Comparison of ENCODE assay signal across 9 cellular contexts in genomic region chr12:105357162-105357691, GRCh38. TPM values are rescaled to one million over a fixed set of nuclear protein-coding genes. Genes with fewer than 3 reads are reported as not detected.
DNase-seq lines count a peak whose midpoint lies in the region; ATAC-seq, FAIRE-seq and TF ChIP-seq lines count a peak whose summit lies in the region.
"Had no signal": no experiment of that assay in that cellular context is flagged by ENCODE, and none has a peak within 500 bp of the region (broad histone marks: within the 10 kb centered on the region; RNA-seq: fewer than 3 reads in every experiment).

No MANE protein-coding gene starts in this region.

- H3K9ac ChIP-seq in HepG2 (ENCODE audit: insufficient read depth, low read depth, low read length): no peak overlapping the region

- no peaks in the 10 kb centered on the region for H3K36me3 ChIP-seq in HepG2 (replicated peaks in 1 of 2; ENCODE audit: control insufficient read depth in 1 of 2, insufficient read depth in 2 of 2, low read length in 2 of 2)

- BruUV-seq in HepG2 (replicated peaks; lab: Mats Ljungman, UMichigan): no TSS peak

- no peak overlapping the region for H3K4me3 Mint-ChIP-seq in activated naive CD8-positive, alpha-beta T cell treated with anti-CD3 and anti-CD28 coated beads for 36 hours

- H4K20me1 ChIP-seq in HepG2 (ENCODE audit: insufficient read depth, low read length): no peaks in the 10 kb centered on the region

- H3K27ac Mint-ChIP-seq in activated naive CD8-positive, alpha-beta T cell treated with anti-CD3 and anti-CD28 coated beads for 36 hours: peak overlapping the region; percentile 74

- peaks cover 9% of the 10 kb centered on the region for H3K4me1 Mint-ChIP-seq in activated naive CD8-positive, alpha-beta T cell treated with anti-CD3 and anti-CD28 coated beads for 36 hours

- intact Hi-C loops in HepG2 (cut with micrococcal nuclease; ENCODE audit: unreplicated experiment): no loop called here

- CTCF ChIA-PET in HepG2 (lab: Yijun Ruan, JAX; ENCODE audit: low intra/inter-chr PET ratio, low total read pairs): no interaction called here

- H3K9me3 Mint-ChIP-seq in activated naive CD8-positive, alpha-beta T cell treated with anti-CD3 and anti-CD28 coated beads for 36 hours: no peaks in the 10 kb centered on the region

- no peak for TF ChIP-seq RAD21 in HepG2 (CRISPR knock-in tag; IDR thresholded peaks at IDR 0.05)

- no peak overlapping the region for H3K4me2 ChIP-seq in HepG2 (ENCODE audit: low read depth, low read length)

- TF ChIP-seq POLR2A in HepG2 (IDR thresholded peaks at IDR 0.05; ENCODE audit: insufficient read depth in 1 of 2, low read depth in 2 of 2, low read length in 2 of 2): no peak

- 61% methylated on average over 6 of the region's 6 CpGs for WGBS in HepG2 (ENCODE audit: low lambda C conversion rate)

- POLR2A ChIA-PET in HepG2 (lab: Yijun Ruan, JAX): no interaction called here

- no peak overlapping the region for H3K27ac ChIP-seq in HepG2 (ENCODE audit: extremely low read length, insufficient read depth, low read length)
- H3K27ac ChIP-seq: VCaP had no signal

- no peaks in the 10 kb centered on the region for H3K27me3 Mint-ChIP-seq in activated naive CD8-positive, alpha-beta T cell treated with anti-CD3 and anti-CD28 coated beads for 36 hours

- no peak overlapping the region for H2AFZ ChIP-seq in HepG2 (ENCODE audit: low read length)

- H3K27me3 ChIP-seq in HepG2 (ENCODE audit: control insufficient read depth in 1 of 2, insufficient read depth in 2 of 2, low read length in 2 of 2): no peaks in the 10 kb centered on the region

- DNase-seq in ACHN: peak; percentile 60
- no peak for DNase-seq in GM19239 (ENCODE audit: insufficient read length, low spot score)
- DNase-seq in activated naive CD8-positive, alpha-beta T cell treated with anti-CD3 and anti-CD28 coated beads for 36 hours: no peak
- no peak for DNase-seq in DMS 273 (lab: John Stamatoyannopoulos, UW; ENCODE audit: unreplicated experiment)
- DNase-seq in H4 (ENCODE audit: low spot score): no peak
- no peak for DNase-seq in HepG2 (ENCODE audit: low spot score)
- DNase-seq in UCSD-AML1 (lab: John Stamatoyannopoulos, UW; ENCODE audit: unreplicated experiment): no peak

- peaks cover 13% of the 10 kb centered on the region for H3K4me1 ChIP-seq in HepG2 (ENCODE audit: insufficient read depth, low read length)

- no peaks in the 10 kb centered on the region for H3K79me2 ChIP-seq in HepG2 (ENCODE audit: insufficient read depth, low read length)

- H3K4me3 ChIP-seq in HepG2 (replicated peaks in 1 of 3; ENCODE audit: insufficient read depth in 1 of 3, low read depth in 2 of 3, low read length in 3 of 3): no peak overlapping the region

- H3K9me3 ChIP-seq in HepG2 (ENCODE audit: low read length): no peaks in the 10 kb centered on the region

- ATAC-seq in HG03108 (IDR thresholded peaks at IDR 0.05; ENCODE audit: unreplicated experiment) (peak; percentile 71), HepG2 (no peak)

- in situ Hi-C loops in ACHN (cut with HindIII; ENCODE audit: low pct_ligation_motif_present, low pct_unique_long_range_greater_than_20kb, low sequenced_read_pairs) (no loop called here), HepG2 (cut with HindIII; ENCODE audit: extremely low pct_ligation_motif_present, low pct_unique_long_range_greater_than_20kb) (no loop called here)

- H3K36me3 Mint-ChIP-seq in activated naive CD8-positive, alpha-beta T cell treated with anti-CD3 and anti-CD28 coated beads for 36 hours: peaks cover 20% of the 10 kb centered on the region

- peak; percentile 84 for FAIRE-seq in GM19239 (lab: Jason Lieb, UNC)
- FAIRE-seq in HepG2 (lab: Jason Lieb, UNC): no peak

- TF ChIP-seq EP300 in HepG2 (IDR thresholded peaks at IDR 0.05; ENCODE audit: low read depth in 2 of 2, low read length in 2 of 2) (no peak), HepG2 (CRISPR knock-in tag; IDR thresholded peaks at IDR 0.05; ENCODE audit: borderline replicate concordance) (no peak)

- TF ChIP-seq CTCF in HepG2 (CRISPR knock-in tag; IDR thresholded peaks at IDR 0.05): no peak

TF ChIP-seq in HepG2, 621 proteins besides CTCF, POLR2A, EP300 and RAD21:
- no peak for TF ChIP-seq ZNF660 (CRISPR knock-in tag; IDR thresholded peaks at IDR 0.05; ENCODE audit: borderline replicate concordance, low read depth)

RNA-seq across cellular contexts. Expression of gene C12orf75, which starts 26.7 kb away (rescaled TPM):
- total RNA-seq in activated naive CD8-positive, alpha-beta T cell treated with anti-CD3 and anti-CD28 coated beads for 36 hours: 10 to 100 TPM; 56.0 to 57.5 TPM
- 49.7 and 53.1 TPM in 2 replicates for total RNA-seq in H4 (2014; rRNA removed; shearing (Covaris generic))
- total RNA-seq in HepG2 (2016; rRNA removed; fragmentation: Illumina TruSeq; extraction: Trizol): 10.1 and 16.1 TPM in 2 replicates
- 71.1 and 82.2 TPM in 2 replicates for total RNA-seq in HepG2 (2016; cell fraction: cytosol; rRNA removed; fragmentation: Illumina TruSeq; extraction: Trizol; ENCODE audit: low read depth)
- total RNA-seq in HepG2 (2016; cell fraction: insoluble cytoplasmic fraction; rRNA removed; fragmentation: Illumina TruSeq; extraction: Trizol): 8.9 and 15.8 TPM in 2 replicates
- total RNA-seq in HepG2 (2016; cell fraction: membrane; rRNA removed; fragmentation: Illumina TruSeq; extraction: Trizol): 64.7 and 80.3 TPM in 2 replicates
- total RNA-seq in HepG2 (2016; cell fraction: nucleus; rRNA removed; fragmentation: Illumina TruSeq; extraction: Trizol): 6.3 and 7.4 TPM in 2 replicates
- polyA plus RNA-seq in HepG2 (2011; rRNA removed): 13.2 and 19.8 TPM in 2 replicates
- 8.5 and 10.3 TPM in 2 replicates for polyA plus RNA-seq in HepG2 (2011; cell fraction: cytosol; rRNA removed)
- polyA plus RNA-seq in HepG2 (2011; cell fraction: nucleus; rRNA removed): 2.6 and 4.3 TPM in 2 replicates
- 8.8 and 19.4 TPM in 2 replicates for polyA plus RNA-seq in HepG2 (2012)
- 130 and 134 TPM in 2 replicates for polyA plus RNA-seq in HepG2 (2016; cell fraction: cytosol; fragmentation: Illumina TruSeq; extraction: Trizol; ENCODE audit: low read depth)
- polyA plus RNA-seq in HepG2 (2016; cell fraction: insoluble cytoplasmic fraction; fragmentation: Illumina TruSeq; extraction: Trizol; ENCODE audit: low read depth): 14.7 and 17.0 TPM in 2 replicates
- 83.7 and 94.5 TPM in 2 replicates for polyA plus RNA-seq in HepG2 (2016; cell fraction: membrane; fragmentation: Illumina TruSeq; extraction: Trizol; ENCODE audit: low read depth)
- polyA plus RNA-seq in HepG2 (2016; cell fraction: nucleus; fragmentation: Illumina TruSeq; extraction: Trizol; ENCODE audit: insufficient read depth, low read depth): 9.2 and 11.9 TPM in 2 replicates
- 1.1 and 5.6 TPM in 2 replicates for polyA minus RNA-seq in HepG2 (2011; rRNA and poly(A)+ RNA removed; ENCODE audit: low replicate concordance)
- polyA minus RNA-seq in HepG2 (2011; cell fraction: cytosol; rRNA and poly(A)+ RNA removed): 3.3 and 8.6 TPM in 2 replicates
- polyA minus RNA-seq in HepG2 (2011; cell fraction: nucleus; rRNA and poly(A)+ RNA removed): 5.2 and 6.8 TPM in 2 replicates
